In the genomic region with DNA sequence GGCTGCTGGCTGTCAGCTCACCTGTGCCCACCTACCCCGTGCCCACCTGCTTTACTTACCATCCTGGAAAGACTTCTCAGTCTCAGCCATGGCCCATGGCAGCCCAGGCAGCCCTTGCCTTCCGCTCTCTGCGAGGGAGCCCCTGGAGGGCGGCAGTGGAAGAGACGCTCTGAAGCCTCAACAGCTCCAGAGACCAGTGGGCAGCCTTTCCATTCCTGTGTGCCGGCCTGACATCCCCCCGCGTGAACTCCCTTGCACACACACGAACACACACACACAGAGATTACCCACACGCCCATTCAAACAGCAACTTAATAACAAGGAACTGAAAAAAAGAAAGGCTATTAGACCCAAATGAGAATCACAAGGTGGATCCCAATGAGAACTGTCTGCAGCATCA, we compare ENCODE assay signal across 1 cellular context.
TF ChIP-seq lines count a peak whose summit lies in the region.

No MANE protein-coding gene starts in this region.

TF ChIP-seq in SK-N-SH, 30 proteins besides CTCF, POLR2A, EP300 and RAD21 (continued from another document):
- TF ChIP-seq, protein P1, sequence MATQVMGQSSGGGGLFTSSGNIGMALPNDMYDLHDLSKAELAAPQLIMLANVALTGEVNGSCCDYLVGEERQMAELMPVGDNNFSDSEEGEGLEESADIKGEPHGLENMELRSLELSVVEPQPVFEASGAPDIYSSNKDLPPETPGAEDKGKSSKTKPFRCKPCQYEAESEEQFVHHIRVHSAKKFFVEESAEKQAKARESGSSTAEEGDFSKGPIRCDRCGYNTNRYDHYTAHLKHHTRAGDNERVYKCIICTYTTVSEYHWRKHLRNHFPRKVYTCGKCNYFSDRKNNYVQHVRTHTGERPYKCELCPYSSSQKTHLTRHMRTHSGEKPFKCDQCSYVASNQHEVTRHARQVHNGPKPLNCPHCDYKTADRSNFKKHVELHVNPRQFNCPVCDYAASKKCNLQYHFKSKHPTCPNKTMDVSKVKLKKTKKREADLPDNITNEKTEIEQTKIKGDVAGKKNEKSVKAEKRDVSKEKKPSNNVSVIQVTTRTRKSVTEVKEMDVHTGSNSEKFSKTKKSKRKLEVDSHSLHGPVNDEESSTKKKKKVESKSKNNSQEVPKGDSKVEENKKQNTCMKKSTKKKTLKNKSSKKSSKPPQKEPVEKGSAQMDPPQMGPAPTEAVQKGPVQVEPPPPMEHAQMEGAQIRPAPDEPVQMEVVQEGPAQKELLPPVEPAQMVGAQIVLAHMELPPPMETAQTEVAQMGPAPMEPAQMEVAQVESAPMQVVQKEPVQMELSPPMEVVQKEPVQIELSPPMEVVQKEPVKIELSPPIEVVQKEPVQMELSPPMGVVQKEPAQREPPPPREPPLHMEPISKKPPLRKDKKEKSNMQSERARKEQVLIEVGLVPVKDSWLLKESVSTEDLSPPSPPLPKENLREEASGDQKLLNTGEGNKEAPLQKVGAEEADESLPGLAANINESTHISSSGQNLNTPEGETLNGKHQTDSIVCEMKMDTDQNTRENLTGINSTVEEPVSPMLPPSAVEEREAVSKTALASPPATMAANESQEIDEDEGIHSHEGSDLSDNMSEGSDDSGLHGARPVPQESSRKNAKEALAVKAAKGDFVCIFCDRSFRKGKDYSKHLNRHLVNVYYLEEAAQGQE (IDR thresholded peaks at IDR 0.05; ENCODE audit: low read depth, low read length) = no peak
- no peak for TF ChIP-seq TEAD4 (IDR thresholded peaks at IDR 0.05; ENCODE audit: borderline replicate concordance, insufficient read depth)
- TF ChIP-seq, protein P2, sequence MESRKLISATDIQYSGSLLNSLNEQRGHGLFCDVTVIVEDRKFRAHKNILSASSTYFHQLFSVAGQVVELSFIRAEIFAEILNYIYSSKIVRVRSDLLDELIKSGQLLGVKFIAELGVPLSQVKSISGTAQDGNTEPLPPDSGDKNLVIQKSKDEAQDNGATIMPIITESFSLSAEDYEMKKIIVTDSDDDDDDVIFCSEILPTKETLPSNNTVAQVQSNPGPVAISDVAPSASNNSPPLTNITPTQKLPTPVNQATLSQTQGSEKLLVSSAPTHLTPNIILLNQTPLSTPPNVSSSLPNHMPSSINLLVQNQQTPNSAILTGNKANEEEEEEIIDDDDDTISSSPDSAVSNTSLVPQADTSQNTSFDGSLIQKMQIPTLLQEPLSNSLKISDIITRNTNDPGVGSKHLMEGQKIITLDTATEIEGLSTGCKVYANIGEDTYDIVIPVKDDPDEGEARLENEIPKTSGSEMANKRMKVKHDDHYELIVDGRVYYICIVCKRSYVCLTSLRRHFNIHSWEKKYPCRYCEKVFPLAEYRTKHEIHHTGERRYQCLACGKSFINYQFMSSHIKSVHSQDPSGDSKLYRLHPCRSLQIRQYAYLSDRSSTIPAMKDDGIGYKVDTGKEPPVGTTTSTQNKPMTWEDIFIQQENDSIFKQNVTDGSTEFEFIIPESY (IDR thresholded peaks at IDR 0.05; ENCODE audit: borderline replicate concordance, low read depth) = no peak
- no peak for TF ChIP-seq RXRA (IDR thresholded peaks at IDR 0.05; ENCODE audit: borderline replicate concordance, low read depth)
- TF ChIP-seq NFIC (IDR thresholded peaks at IDR 0.05; ENCODE audit: borderline replicate concordance) = no peak
- TF ChIP-seq, protein P3, sequence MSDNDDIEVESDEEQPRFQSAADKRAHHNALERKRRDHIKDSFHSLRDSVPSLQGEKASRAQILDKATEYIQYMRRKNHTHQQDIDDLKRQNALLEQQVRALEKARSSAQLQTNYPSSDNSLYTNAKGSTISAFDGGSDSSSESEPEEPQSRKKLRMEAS (IDR thresholded peaks at IDR 0.05; ENCODE audit: low read depth) = no peak
- TF ChIP-seq ELF1 (IDR thresholded peaks at IDR 0.05) = no peak
